11 cellular contexts compared by ENCODE assay signal in genomic region chr6:129606664-129607063, GRCh38.
DNase-seq lines count a peak whose midpoint lies in the region; ATAC-seq and TF ChIP-seq lines count a peak whose summit lies in the region.
"Had no signal": no experiment of that assay in that cellular context is flagged by ENCODE, and none has a peak within 500 bp of the region (broad histone marks: within the 10 kb centered on the region; RNA-seq: fewer than 3 reads in every experiment).

No MANE protein-coding gene starts in this region.

- ATAC-seq in GM21717 (IDR thresholded peaks at IDR 0.05; ENCODE audit: unreplicated experiment) (peak; percentile 89), HG03135 (IDR thresholded peaks at IDR 0.05; ENCODE audit: unreplicated experiment) (no peak), mucosa of descending colon (no peak)

- no peaks in the 10 kb centered on the region for H3K9me3 ChIP-seq in MM.1S (replicated peaks; ENCODE audit: insufficient read depth, low read length)
- H3K9me3 ChIP-seq in fibroblast of lung (ENCODE audit: control insufficient read depth, insufficient read depth, low read depth, low read length) = no peaks in the 10 kb centered on the region
- H3K9me3 ChIP-seq in right atrium auricular region = no peaks in the 10 kb centered on the region
- H3K9me3 ChIP-seq in mucosa of descending colon = no peaks in the 10 kb centered on the region

- in situ Hi-C loops in KBM-7 (cut with MboI; ENCODE audit: low pct_unique_long_range_greater_than_20kb, low sequenced_read_pairs) = no loop called here

- H3K4me3 ChIP-seq in MM.1S (ENCODE audit: low read length) = peak overlapping the region; percentile 25; the same call in 1 of the 2 replicates
- H3K4me3 ChIP-seq in fibroblast of lung (replicated peaks in 1 of 4; ENCODE audit: control extremely low read depth in 1 of 4, insufficient read depth in 1 of 4, low read depth in 3 of 4, low read length in 4 of 4) = no peak overlapping the region
- H3K4me3 ChIP-seq in right atrium auricular region = no peak overlapping the region
- no peak overlapping the region for H3K4me3 ChIP-seq in mucosa of descending colon

- H4K20me1 ChIP-seq in MM.1S (ENCODE audit: insufficient read depth, low read length) = no peaks in the 10 kb centered on the region
- H4K20me1 ChIP-seq in fibroblast of lung (ENCODE audit: control insufficient read depth, extremely low read depth, insufficient read depth, low read length) = no peaks in the 10 kb centered on the region

- H3K79me2 ChIP-seq in MM.1S (ENCODE audit: low read length) (no peaks in the 10 kb centered on the region), fibroblast of lung (ENCODE audit: control insufficient read depth, insufficient read depth, low read length) (no peaks in the 10 kb centered on the region)

- H2AFZ ChIP-seq in MM.1S (ENCODE audit: low read length) (no peak overlapping the region), fibroblast of lung (ENCODE audit: low read length) (no peak overlapping the region)

- no peaks in the 10 kb centered on the region for H3K36me3 ChIP-seq in MM.1S (replicated peaks; ENCODE audit: insufficient read depth, low read length)
- H3K36me3 ChIP-seq in fibroblast of lung (ENCODE audit: control insufficient read depth, insufficient read depth, low read length) = no peaks in the 10 kb centered on the region
- H3K36me3 ChIP-seq in right atrium auricular region = no peaks in the 10 kb centered on the region
- no peaks in the 10 kb centered on the region for H3K36me3 ChIP-seq in mucosa of descending colon (ENCODE audit: low read depth)

- TF ChIP-seq CTCF in GM10266 (IDR thresholded peaks at IDR 0.05; ENCODE audit: control insufficient read depth, insufficient read depth, low read depth, missing control alignments) (no peak), MM.1S (IDR thresholded peaks at IDR 0.05; ENCODE audit: low read length) (no peak), fibroblast of lung (conservative IDR thresholded peaks at IDR 0.05 in 1 of 2, IDR thresholded peaks at IDR 0.05 in 1 of 2; ENCODE audit: low read depth in 1 of 2, low read length in 2 of 2) (no peak), right atrium auricular region (IDR thresholded peaks at IDR 0.05) (no peak), mucosa of descending colon (IDR thresholded peaks at IDR 0.05) (no peak)

- peaks cover 18% of the 10 kb centered on the region for H3F3A ChIP-seq in MM.1S (ENCODE audit: insufficient read depth, low read length)

- peak overlapping the region; percentile 35; the same call in 1 of the 2 replicates for H3K9ac ChIP-seq in MM.1S (ENCODE audit: low read length)
- no peak overlapping the region for H3K9ac ChIP-seq in fibroblast of lung (ENCODE audit: insufficient read depth, low read length)

- peaks cover 30% of the 10 kb centered on the region for H3K4me1 ChIP-seq in MM.1S (ENCODE audit: low read length)
- no peaks in the 10 kb centered on the region for H3K4me1 ChIP-seq in fibroblast of lung (ENCODE audit: control insufficient read depth, extremely low read depth, insufficient read depth, low read length)
- H3K4me1 ChIP-seq in right atrium auricular region = no peaks in the 10 kb centered on the region
- peaks cover 10% of the 10 kb centered on the region for H3K4me1 ChIP-seq in mucosa of descending colon (ENCODE audit: low read depth)

- H3K27ac ChIP-seq in MM.1S (ENCODE audit: low read length) = peak overlapping the region; percentile 82
- no peak overlapping the region for H3K27ac ChIP-seq in fibroblast of lung (ENCODE audit: insufficient read depth, low read length)
- H3K27ac ChIP-seq in right atrium auricular region = no peak overlapping the region

- H3K4me2 ChIP-seq in MM.1S (ENCODE audit: low read depth, low read length) = peak overlapping the region; percentile 78; the same call in 1 of the 2 replicates
- H3K4me2 ChIP-seq in fibroblast of lung (ENCODE audit: extremely low read depth, insufficient read depth, low read length) = no peak overlapping the region

- intact Hi-C loops in mucosa of descending colon (cut with DNase I, micrococcal nuclease) = no loop called here

- H3K27me3 ChIP-seq in MM.1S (replicated peaks; ENCODE audit: insufficient read depth, low read length) (no peaks in the 10 kb centered on the region), fibroblast of lung (ENCODE audit: control insufficient read depth, insufficient read depth, low read length) (no peaks in the 10 kb centered on the region), right atrium auricular region (no peaks in the 10 kb centered on the region)

- DNase-seq in GM10266 (ENCODE audit: extremely low spot score) (peak; percentile 20), MM.1S (peak; percentile 82), fibroblast of lung (ENCODE audit: low read depth in 2 of 2) (peak; percentile 62 to 68), right atrium auricular region (ENCODE audit: low spot score) (no peak), mucosa of descending colon (no peak), KBM-7 (no peak)
- DNase-seq: activated CD4-positive, alpha-beta T cell treated with anti-CD3 and anti-CD28 coated beads for 4 hours; aorta; immature natural killer cell had no signal

- H3K9me2 ChIP-seq in MM.1S (replicated peaks; ENCODE audit: insufficient read depth, low read length) = no peaks in the 10 kb centered on the region

Comparison
In these comparisons a context has a peak if more than half of its experiments do, and no peak if none do; other contexts are left out.
1. DNase-seq: peak in GM10266 (single experiment), MM.1S (single experiment) and fibroblast of lung (2 of 2); none in right atrium auricular region (single experiment), mucosa of descending colon (0 of 3) and KBM-7 (single experiment).